10 cellular contexts compared by ENCODE assay signal in the genomic region with DNA sequence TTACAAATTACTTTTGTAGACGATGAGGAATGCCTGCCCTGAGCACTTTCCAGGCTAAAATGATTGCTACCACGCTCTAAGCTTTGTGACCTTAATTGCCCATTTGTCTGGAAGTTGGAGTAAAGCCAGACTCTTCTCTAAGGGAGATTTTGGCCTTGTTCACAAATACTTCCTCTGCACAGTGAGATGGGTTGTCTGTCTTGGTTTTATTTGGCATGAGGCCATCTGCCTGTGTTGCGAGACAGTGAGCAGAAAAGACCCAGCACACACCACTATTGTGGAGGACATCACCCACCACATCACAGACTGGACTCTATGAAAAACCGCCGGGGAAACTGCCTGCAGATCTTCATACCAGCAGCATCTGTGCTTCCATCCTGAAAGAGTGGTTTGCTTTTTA.
A peak's percentile ranks its signal among the peaks of the same experiment; 100 is the strongest.
DNase-seq lines count a peak whose midpoint lies in the region; ATAC-seq and TF ChIP-seq lines count a peak whose summit lies in the region.
"Had no signal": no experiment of that assay in that cellular context is flagged by ENCODE, and none has a peak within 500 bp of the region (broad histone marks: within the 10 kb centered on the region; RNA-seq: fewer than 3 reads in every experiment).

No MANE protein-coding gene starts in this region.

- H3K4me1 ChIP-seq in RWPE2 (ENCODE audit: insufficient read depth, poor library complexity, severe bottlenecking), result peaks cover 33% of the 10 kb centered on the region
- H3K4me1 ChIP-seq in Peyer's patch, result no peaks in the 10 kb centered on the region

- TF ChIP-seq POLR2A in Peyer's patch (IDR thresholded peaks at IDR 0.05), result no peak

- H3K27ac ChIP-seq in RWPE2 (ENCODE audit: poor library complexity, severe bottlenecking) (peak overlapping the region; percentile 5), Peyer's patch (no peak overlapping the region)

- peak; percentile 73 for DNase-seq in KBM-7
- DNase-seq in RWPE2 (ENCODE audit: low spot score), result no peak
- peak; percentile 79 for DNase-seq in fibroblast of the aortic adventitia (ENCODE audit: low read depth)
- peak; percentile 83 for DNase-seq in skeletal muscle cell (ENCODE audit: low read depth)
- no peak for DNase-seq in superior temporal gyrus (ENCODE audit: extremely low spot score)
- no peak for DNase-seq in Peyer's patch
- DNase-seq: endodermal cell, GDM1, NCI-H510A treated with DMSO at 0.1 percent for 48 hours had no signal

- no peak overlapping the region for H3K4me3 ChIP-seq in RWPE2 (ENCODE audit: severe bottlenecking)
- H3K4me3 ChIP-seq in fibroblast of the aortic adventitia (ENCODE audit: low read depth, low read length), result peak overlapping the region; percentile 2
- no peak overlapping the region for H3K4me3 ChIP-seq in skeletal muscle cell (ENCODE audit: low read depth, low read length)
- H3K4me3 ChIP-seq in Peyer's patch, result no peak overlapping the region

- no peak for TF ChIP-seq CTCF in RWPE2 (IDR thresholded peaks at IDR 0.05; ENCODE audit: poor library complexity, severe bottlenecking)
- no peak for TF ChIP-seq CTCF in fibroblast of the aortic adventitia (IDR thresholded peaks at IDR 0.05; ENCODE audit: insufficient read depth, low read length)
- TF ChIP-seq CTCF in Peyer's patch (IDR thresholded peaks at IDR 0.05), result no peak

- H3K9me3 ChIP-seq in RWPE2 (ENCODE audit: severe bottlenecking), result no peaks in the 10 kb centered on the region
- H3K9me3 ChIP-seq in Peyer's patch, result no peaks in the 10 kb centered on the region

- no peaks in the 10 kb centered on the region for H3K27me3 ChIP-seq in RWPE2 (ENCODE audit: insufficient read depth, poor library complexity, severe bottlenecking)
- H3K27me3 ChIP-seq in Peyer's patch, result no peaks in the 10 kb centered on the region

- 0 out of 2 replicates have a peak, but pooled peaks cover 5% of the 10 kb centered on the region for H3K36me3 ChIP-seq in RWPE2 (ENCODE audit: low read depth)
- H3K36me3 ChIP-seq in Peyer's patch, result no peaks in the 10 kb centered on the region

- in situ Hi-C loops in KBM-7 (cut with MboI; ENCODE audit: low pct_unique_long_range_greater_than_20kb, low sequenced_read_pairs), result no loop called here

- no peak for ATAC-seq in RWPE2 (ENCODE audit: low read depth)
- no peak for ATAC-seq in GM18511 (IDR thresholded peaks at IDR 0.05; ENCODE audit: unreplicated experiment)

Comparison
In these comparisons a context has a peak if more than half of its experiments do, and no peak if none do; other contexts are left out.
1. DNase-seq: peak in KBM-7 (single experiment), fibroblast of the aortic adventitia (single experiment) and skeletal muscle cell (single experiment); none in RWPE2 (single experiment), superior temporal gyrus (single experiment) and Peyer's patch (0 of 3).